8 cellular contexts compared by ENCODE assay signal in genomic region chr10:132023092-132023811, GRCh38. TPM values are rescaled to one million over a fixed set of nuclear protein-coding genes. Genes with fewer than 3 reads are reported as not detected.
DNase-seq lines count a peak whose midpoint lies in the region; ATAC-seq and TF ChIP-seq lines count a peak whose summit lies in the region.

No MANE protein-coding gene starts in this region.

- no peaks in the 10 kb centered on the region for H3K36me3 Mint-ChIP-seq in activated naive CD8-positive, alpha-beta T cell treated with anti-CD3 and anti-CD28 coated beads, Interleukin-2, amount 10 ng/mL, durations not matched to agents 7 days and 5 days

- no peak overlapping the region for H3K27ac Mint-ChIP-seq in activated naive CD8-positive, alpha-beta T cell treated with anti-CD3 and anti-CD28 coated beads, Interleukin-2, amount 10 ng/mL, durations not matched to agents 7 days and 5 days

- H3K9me3 Mint-ChIP-seq in activated naive CD8-positive, alpha-beta T cell treated with anti-CD3 and anti-CD28 coated beads, Interleukin-2, amount 10 ng/mL, durations not matched to agents 7 days and 5 days, result no peaks in the 10 kb centered on the region

- no peaks in the 10 kb centered on the region for H3K36me3 ChIP-seq in BJ (ENCODE audit: control insufficient read depth, insufficient read depth, low read length)
- H3K36me3 ChIP-seq in tibial artery, result no peaks in the 10 kb centered on the region

- H3K27ac ChIP-seq in tibial artery, result no peak overlapping the region

- CTCF ChIA-PET in BJ (lab: Yijun Ruan, JAX), result interaction anchor here (0.6 to 2.2 kb wide), 30 partner anchors 8 to 1832 kb away, joined by 3 to 79 read pairs (median 5); partner anchors contain the start of genes JAKMIP3 and PPP2R2D

- DNase-seq in BJ (ENCODE audit: low read depth) (peak; percentile 6), KG1 (lab: John Stamatoyannopoulos, UW) (peak; percentile 21), SW480 (ENCODE audit: low spot score) (peak; percentile 29), Right ventricle myocardium inferior (ENCODE audit: missing footprints) (peak; percentile 88), pons (ENCODE audit: low spot score) (peak; percentile 76), tibial artery (peak; percentile 66 to 84)
- DNase-seq in activated naive CD8-positive, alpha-beta T cell treated with anti-CD3 and anti-CD28 coated beads, Interleukin-2, amount 10 ng/mL, durations not matched to agents 7 days and 5 days, result peak; percentile 87

- intact Hi-C loops in Right ventricle myocardium inferior (cut with DNase I) (loop anchor here (1.0 to 5.0 kb wide), 2 partner anchors 41 to 138 kb away; partner anchors contain the start of gene BNIP3), tibial artery (cut with DNase I; ENCODE audit: low total_unique reads) (loop anchor here (1.0 kb wide), 1 partner anchor 138 kb away; no protein-coding TSS in a partner anchor)

- H3K27me3 ChIP-seq in BJ (ENCODE audit: control insufficient read depth, insufficient read depth, low read length), result peaks cover 5% of the 10 kb centered on the region
- peaks cover 0 to 47% of the 10 kb centered on the region in 2 donors for H3K27me3 ChIP-seq in tibial artery

- H3K4me3 ChIP-seq in BJ (ENCODE audit: low read depth, low read length), result no peak overlapping the region
- peak overlapping the region; percentile 4 to 28 for H3K4me3 ChIP-seq in tibial artery

- H3K4me1 Mint-ChIP-seq in activated naive CD8-positive, alpha-beta T cell treated with anti-CD3 and anti-CD28 coated beads, Interleukin-2, amount 10 ng/mL, durations not matched to agents 7 days and 5 days, result peaks cover 4% of the 10 kb centered on the region

- peaks cover 0 to 9% (median 4%) of the 10 kb centered on the region in 4 donors for H3K4me1 ChIP-seq in tibial artery

- H3K27me3 Mint-ChIP-seq in activated naive CD8-positive, alpha-beta T cell treated with anti-CD3 and anti-CD28 coated beads, Interleukin-2, amount 10 ng/mL, durations not matched to agents 7 days and 5 days, result peaks cover 30% of the 10 kb centered on the region

- H3K4me3 Mint-ChIP-seq in activated naive CD8-positive, alpha-beta T cell treated with anti-CD3 and anti-CD28 coated beads, Interleukin-2, amount 10 ng/mL, durations not matched to agents 7 days and 5 days, result peak overlapping the region; percentile 11

- POLR2A ChIA-PET in BJ (lab: Charles Lee), result no interaction called here
- POLR2A ChIA-PET in activated naive CD8-positive, alpha-beta T cell treated with anti-CD3 and anti-CD28 coated beads, Interleukin-2, amount 10 ng/mL, durations not matched to agents 7 days and 5 days (lab: Charles Lee), result interaction anchor here (1.1 to 1.5 kb wide), 2 partner anchors 43 to 123 kb away, joined by 3 to 4 read pairs; no protein-coding TSS in a partner anchor

- peak; percentile 62 for ATAC-seq in GM19328 (IDR thresholded peaks at IDR 0.05; ENCODE audit: unreplicated experiment)
- peak; percentile 90 for ATAC-seq in activated naive CD8-positive, alpha-beta T cell treated with anti-CD3 and anti-CD28 coated beads, Interleukin-2, amount 10 ng/mL, durations not matched to agents 7 days and 5 days (ENCODE audit: low read depth)
- peak; percentile 88 for ATAC-seq in Right ventricle myocardium inferior

- H3K9me3 ChIP-seq in tibial artery, result no peaks in the 10 kb centered on the region

- TF ChIP-seq CTCF in BJ (IDR thresholded peaks at IDR 0.05; ENCODE audit: insufficient read depth, low read depth, low read length) (peak; percentile 94), tibial artery (IDR thresholded peaks at IDR 0.05) (peak; percentile 89 to 91)

RNA-seq across cellular contexts. Expression of gene BNIP3, which starts 41.5 kb away (rescaled TPM):
- 89.1 and 127 TPM in 2 replicates for polyA plus RNA-seq in BJ (2011; rRNA removed)
- 24.9 and 33.3 TPM in 2 replicates for polyA minus RNA-seq in BJ (2011; rRNA and poly(A)+ RNA removed)
- total RNA-seq in activated naive CD8-positive, alpha-beta T cell treated with anti-CD3 and anti-CD28 coated beads, Interleukin-2, amount 10 ng/mL, durations not matched to agents 7 days and 5 days, result 10 to 100 TPM; 67.0 to 69.4 TPM
- total RNA-seq in Right ventricle myocardium inferior, result 157 TPM

RNA-seq across cellular contexts. Expression of gene JAKMIP3, which starts 42.5 kb away (rescaled TPM):
- 0.20 and 0.26 TPM in 2 replicates for polyA plus RNA-seq in BJ (2011; rRNA removed)
- 0.05 and 0.14 TPM in 2 replicates for polyA minus RNA-seq in BJ (2011; rRNA and poly(A)+ RNA removed)
- under 1 TPM; 0.17 to 0.28 TPM for total RNA-seq in activated naive CD8-positive, alpha-beta T cell treated with anti-CD3 and anti-CD28 coated beads, Interleukin-2, amount 10 ng/mL, durations not matched to agents 7 days and 5 days
- total RNA-seq in Right ventricle myocardium inferior, result 1.6 TPM

Comparison
In these comparisons a context has a peak if more than half of its experiments do, and no peak if none do; other contexts are left out.
1. DNase-seq: peak in every context shown above with its lines; median percentile 88 in Right ventricle myocardium inferior; 87 in activated naive CD8-positive, alpha-beta T cell treated with anti-CD3 and anti-CD28 coated beads, Interleukin-2, amount 10 ng/mL, durations not matched to agents 7 days and 5 days; 76 in pons; 75 in tibial artery; 29 in SW480; 21 in KG1; 6 in BJ.